In genomic region chr1:225777583-225778411, GRCh38 we compare ENCODE assay signal across 1 cellular context.
TF ChIP-seq lines count a peak whose summit lies in the region.

Gene SRP9, plus strand, starts transcription at chr1:225777826. Its CDS starts 115 bp downstream, at chr1:225777941.

TF ChIP-seq in K562, 482 proteins besides CTCF, POLR2A, EP300 and RAD21 (continued from another document and continues in another):
- TF ChIP-seq ZBTB12 (CRISPR knock-in tag; IDR thresholded peaks at IDR 0.05) (peak; percentile 41; the same call in 1 of the 2 replicates), RBBP5 (IDR thresholded peaks at IDR 0.05; ENCODE audit: borderline replicate concordance, insufficient read depth, low read length, poor library complexity, severe bottlenecking) (peak; percentile 95), ZNF764 (CRISPR knock-in tag; IDR thresholded peaks at IDR 0.05; ENCODE audit: low read depth) (no peak), TEAD1 (CRISPR knock-in tag; IDR thresholded peaks at IDR 0.05) (no peak; a peak in 3 of 4 replicates), POLR3A (IDR thresholded peaks at IDR 0.05; ENCODE audit: borderline replicate concordance, extremely low read depth, insufficient read depth, insufficient read length) (no peak), ZNF217 (CRISPR knock-in tag; IDR thresholded peaks at IDR 0.05) (no peak), CHCHD3 (CRISPR knock-in tag; IDR thresholded peaks at IDR 0.05) (no peak), MEIS2 (IDR thresholded peaks at IDR 0.05; ENCODE audit: partially characterized antibody) (peak; percentile 89), ZNF384 (IDR thresholded peaks at IDR 0.05; ENCODE audit: low read depth, low read length) (peak; percentile 48; the same call in 1 of the 2 replicates), ID3 (CRISPR knock-in tag; IDR thresholded peaks at IDR 0.05) (no peak), ID3 (tag; IDR thresholded peaks at IDR 0.05) (0 out of 2 replicates have a peak, but pooled peaks have one; percentile 64), ZNF668 (CRISPR knock-in tag; IDR thresholded peaks at IDR 0.05) (no peak), HOMEZ (CRISPR knock-in tag; IDR thresholded peaks at IDR 0.05) (0 out of 2 replicates have a peak, but pooled peaks have one; percentile 41), MAFK (IDR thresholded peaks at IDR 0.05; ENCODE audit: low read length) (no peak), OTX1 (CRISPR knock-in tag; IDR thresholded peaks at IDR 0.05) (peak; percentile 64; the same call in 1 of the 2 replicates), ZFX (CRISPR knock-in tag; IDR thresholded peaks at IDR 0.05) (peak; percentile 98), FOXA3 (CRISPR knock-in tag; conservative IDR thresholded peaks at IDR 0.05 in 1 of 2, IDR thresholded peaks at IDR 0.05 in 1 of 2) (peak in 1 of 2 experiments; percentile 69; a peak in 2 of 4 replicates), ZNF639 (CRISPR knock-in tag; conservative IDR thresholded peaks at IDR 0.05 in 1 of 2, IDR thresholded peaks at IDR 0.05 in 1 of 2) (peak in 1 of 2 experiments; percentile 89; a peak in 2 of 4 replicates), POLR2B (IDR thresholded peaks at IDR 0.05; ENCODE audit: low read depth, partially characterized antibody) (peak; percentile 96), PHB2 (IDR thresholded peaks at IDR 0.05; ENCODE audit: low read depth) (no peak), ZNF589 (CRISPR knock-in tag; IDR thresholded peaks at IDR 0.05; ENCODE audit: low read depth) (0 out of 2 replicates have a peak, but pooled peaks have one; percentile 59), ETS1 (conservative IDR thresholded peaks at IDR 0.05; ENCODE audit: control insufficient read depth, low read depth, low read length) (no peak), BCOR (IDR thresholded peaks at IDR 0.05) (peak; percentile 57; the same call in 1 of the 2 replicates), E2F3 (CRISPR knock-in tag; IDR thresholded peaks at IDR 0.05) (peak; percentile 95), E2F8 (IDR thresholded peaks at IDR 0.05; ENCODE audit: low read depth, partially characterized antibody) (peak; percentile 80), GATA2 (CRISPR knock-in tag; IDR thresholded peaks at IDR 0.05) (no peak), TCF7 (IDR thresholded peaks at IDR 0.05; ENCODE audit: borderline replicate concordance) (peak; percentile 78; the same call in 1 of the 2 replicates), DACH1 (IDR thresholded peaks at IDR 0.05; ENCODE audit: partially characterized antibody) (peak; percentile 18), HCFC1 (IDR thresholded peaks at IDR 0.05; ENCODE audit: low read depth, low read length) (peak; percentile 80), CHD2 (IDR thresholded peaks at IDR 0.05; ENCODE audit: low read depth, low read length) (peak; percentile 77), ZNF134 (CRISPR knock-in tag; conservative IDR thresholded peaks at IDR 0.05) (no peak), ELF1 (tag; IDR thresholded peaks at IDR 0.05) (peak; percentile 62; the same call in 1 of the 2 replicates), ATF3 (IDR thresholded peaks at IDR 0.05) (no peak), ATF3 (CRISPR knock-in tag; conservative IDR thresholded peaks at IDR 0.05) (peak; percentile 31; the same call in 1 of the 2 replicates), ZNF76 (CRISPR knock-in tag; IDR thresholded peaks at IDR 0.05; ENCODE audit: borderline replicate concordance) (peak; percentile 67; the same call in 1 of the 2 replicates), RNF2 (IDR thresholded peaks at IDR 0.05) (peak; percentile 77), SIX5 (IDR thresholded peaks at IDR 0.05; ENCODE audit: borderline replicate concordance in 1 of 2, insufficient read depth in 1 of 2, low read depth in 1 of 2, low read length in 2 of 2) (peak in 1 of 2 experiments; percentile 19; a peak in 1 of 4 replicates), ARID3B (CRISPR knock-in tag; IDR thresholded peaks at IDR 0.05; ENCODE audit: borderline replicate concordance) (no peak), FOXK1 (CRISPR knock-in tag; IDR thresholded peaks at IDR 0.05; ENCODE audit: borderline replicate concordance) (no peak), CREB5 (CRISPR knock-in tag; IDR thresholded peaks at IDR 0.05) (peak; percentile 38; the same call in 1 of the 2 replicates), ZBED1 (IDR thresholded peaks at IDR 0.05) (peak; percentile 96; the same call in 1 of the 2 replicates), ILK (tag; IDR thresholded peaks at IDR 0.05; ENCODE audit: borderline replicate concordance, low read depth) (no peak), GTF2A2 (tag; IDR thresholded peaks at IDR 0.05) (0 out of 2 replicates have a peak, but pooled peaks have one; percentile 46), FOXK2 (conservative IDR thresholded peaks at IDR 0.05 in 1 of 2, IDR thresholded peaks at IDR 0.05 in 1 of 2; ENCODE audit: low read depth in 2 of 2) (peak; percentile 79 to 83), KDM4B (IDR thresholded peaks at IDR 0.05; ENCODE audit: borderline replicate concordance in 2 of 2, low read depth in 1 of 2) (peak in 1 of 2 experiments; percentile 49; a peak in 1 of 4 replicates), ZNF24 (IDR thresholded peaks at IDR 0.05) (peak; percentile 51), CREB3L1 (IDR thresholded peaks at IDR 0.05; ENCODE audit: borderline replicate concordance, low read depth) (peak; percentile 79), PRMT5 (CRISPR knock-in tag; IDR thresholded peaks at IDR 0.05) (no peak), MBD2 (IDR thresholded peaks at IDR 0.05; ENCODE audit: borderline replicate concordance, low read depth) (peak; percentile 99), RHOXF2B (CRISPR knock-in tag; conservative IDR thresholded peaks at IDR 0.05) (0 out of 2 replicates have a peak, but pooled peaks have one; percentile 67), ZNF316 (IDR thresholded peaks at IDR 0.05) (peak; percentile 45; the same call in 1 of the 2 replicates), IRF2 (CRISPR knock-in tag; IDR thresholded peaks at IDR 0.05) (no peak), KLF13 (tag; IDR thresholded peaks at IDR 0.05; ENCODE audit: borderline replicate concordance, low read depth) (peak; percentile 90), CC2D1A (IDR thresholded peaks at IDR 0.05) (peak; percentile 60), SETDB1 (IDR thresholded peaks at IDR 0.05; ENCODE audit: low read length) (no peak), ZNF444 (CRISPR knock-in tag; IDR thresholded peaks at IDR 0.05) (no peak), ZNF133 (CRISPR knock-in tag; IDR thresholded peaks at IDR 0.05) (no peak), ZKSCAN1 (IDR thresholded peaks at IDR 0.05; ENCODE audit: low read depth, low read length) (peak; percentile 73; the same call in 1 of the 2 replicates), SRF (CRISPR knock-in tag; IDR thresholded peaks at IDR 0.05) (peak in 1 of 2 experiments; percentile 17; a peak in 1 of 4 replicates)
